22 cellular contexts compared by ENCODE assay signal in the genomic region with DNA sequence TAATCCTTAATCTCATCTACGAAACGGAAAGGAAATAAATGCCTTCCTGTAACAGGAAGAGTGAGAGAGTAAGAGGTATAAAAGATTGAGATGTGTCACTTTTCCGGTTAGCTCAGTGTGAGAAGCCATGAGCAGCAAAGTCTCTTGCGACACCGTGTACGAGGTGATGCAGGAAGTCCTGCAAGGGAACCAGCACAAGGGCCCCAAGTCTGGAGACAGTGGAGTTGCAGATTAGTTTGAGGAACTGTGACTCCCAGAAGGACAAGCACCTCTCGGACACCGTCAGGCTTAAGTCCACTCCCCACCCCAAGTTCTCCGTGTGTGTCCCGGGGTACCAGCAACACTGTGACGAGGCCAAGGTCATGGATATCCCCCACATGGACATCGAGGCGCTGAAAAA.
DNase-seq lines count a peak whose midpoint lies in the region; ATAC-seq and TF ChIP-seq lines count a peak whose summit lies in the region.
"Had no signal": no experiment of that assay in that cellular context is flagged by ENCODE, and none has a peak within 500 bp of the region (broad histone marks: within the 10 kb centered on the region; RNA-seq: fewer than 3 reads in every experiment).

No MANE protein-coding gene starts in this region.

- no peak for TF ChIP-seq EP300 in esophagus muscularis mucosa (IDR thresholded peaks at IDR 0.05)

- H3K27ac ChIP-seq in lung (ENCODE audit: low read depth in 1 of 2, low read length in 1 of 2) (no peak overlapping the region), esophagus muscularis mucosa (replicated peaks in 1 of 4) (no peak overlapping the region)
- H3K27ac ChIP-seq: BLaER1 treated with 17β-estradiol and CSF1 and Interleukin-3, amounts not matched to agents 10 nM and 100 nM; body of pancreas; gastroesophageal sphincter; parathyroid adenoma had no signal

- H3K9me3 ChIP-seq in lung (ENCODE audit: control insufficient read depth in 2 of 2, insufficient read depth in 1 of 2, low read length in 1 of 2) (no peaks in the 10 kb centered on the region), esophagus muscularis mucosa (no peaks in the 10 kb centered on the region)
- H3K9me3 ChIP-seq: body of pancreas, gastroesophageal sphincter had no signal

- no peak for TF ChIP-seq CTCF in lung (IDR thresholded peaks at IDR 0.05; ENCODE audit: control extremely low read depth, extremely low read depth)
- TF ChIP-seq CTCF in esophagus muscularis mucosa (IDR thresholded peaks at IDR 0.05) = no peak

- intact Hi-C loops in esophagus muscularis mucosa (cut with DNase I) = no loop called here

- TF ChIP-seq POLR2A in esophagus muscularis mucosa (IDR thresholded peaks at IDR 0.05; ENCODE audit: low read depth) = no peak

- H3K4me3 ChIP-seq in lung = no peak overlapping the region
- no peak overlapping the region for H3K4me3 ChIP-seq in esophagus muscularis mucosa
- H3K4me3 ChIP-seq: BLaER1 treated with 17β-estradiol and CSF1 and Interleukin-3, amounts not matched to agents 10 nM and 100 nM; body of pancreas; gastroesophageal sphincter had no signal

- DNase-seq in AML-193 (lab: John Stamatoyannopoulos, UW) = peak; percentile 73 to 75
- peak; percentile 23 for DNase-seq in M059J (ENCODE audit: low read depth)
- DNase-seq in SKM-1 treated with dmso at 0.1 percent for 144 hours (lab: John Stamatoyannopoulos, UW; ENCODE audit: unreplicated experiment) = peak; percentile 85
- peak; percentile 44 for DNase-seq in lung (ENCODE audit: low spot score)
- no peak for DNase-seq in NCI-H345 treated with DMSO at 0.1 percent for 48 hours (lab: John Stamatoyannopoulos, UW; ENCODE audit: unreplicated experiment)
- DNase-seq in HPDE6-E6E7 (ENCODE audit: extremely low spot score) = no peak
- no peak for DNase-seq in islet precursor cell
- no peak for DNase-seq in esophagus muscularis mucosa (ENCODE audit: extremely low spot score)
- DNase-seq: activated effector memory CD4-positive, alpha-beta T cell treated with Interleukin-2 at 50 U/mL for 16 hours; effector CD8-positive, alpha-beta T cell; EL; MM.1S; naive thymus-derived CD8-positive, alpha-beta T cell; NCI-H1694 treated with DMSO at 0.1 percent for 48 hours; NCI-H748 treated with DMSO at 0.1 percent for 48 hours; stimulated activated CD4-positive, alpha-beta T cell treated with anti-CD3 and anti-CD28 coated beads, Interleukin-15, amount 100 ng/mL, for 24 hours; stimulated activated CD8-positive, alpha-beta memory T cell treated with anti-CD3 and anti-CD28 coated beads, Interleukin-4, amount 100 ng/mL, for 48 hours had no signal

- ATAC-seq in lung (ENCODE audit: insufficient read depth, low FRiP score) = peak; percentile 62
- ATAC-seq: body of pancreas; gastroesophageal sphincter; naive thymus-derived CD8-positive, alpha-beta T cell; sciatic nerve had no signal

- 39 to 65% methylated on average over 13 of the region's 13 CpGs for WGBS in lung, 2 donors
- 83% methylated on average over 13 of the region's 13 CpGs for WGBS in esophagus muscularis mucosa

- H3K27me3 ChIP-seq in lung (ENCODE audit: control insufficient read depth, insufficient read depth) (no peaks in the 10 kb centered on the region), esophagus muscularis mucosa (no peaks in the 10 kb centered on the region)
- H3K27me3 ChIP-seq: BLaER1 treated with 17β-estradiol and CSF1 and Interleukin-3, amounts not matched to agents 10 nM and 100 nM; body of pancreas; gastroesophageal sphincter had no signal

- H3K36me3 ChIP-seq in lung (ENCODE audit: control insufficient read depth in 2 of 2, insufficient read depth in 2 of 2, low read length in 2 of 2) = no peaks in the 10 kb centered on the region
- H3K36me3 ChIP-seq in esophagus muscularis mucosa = no peaks in the 10 kb centered on the region
- H3K36me3 ChIP-seq: BLaER1 treated with 17β-estradiol and CSF1 and Interleukin-3, amounts not matched to agents 10 nM and 100 nM; gastroesophageal sphincter had no signal

- H3K4me1 ChIP-seq in lung (ENCODE audit: control insufficient read depth in 2 of 2, insufficient read depth in 2 of 2, low read length in 2 of 2) = no peaks in the 10 kb centered on the region
- no peaks in the 10 kb centered on the region for H3K4me1 ChIP-seq in esophagus muscularis mucosa
- H3K4me1 ChIP-seq: body of pancreas, gastroesophageal sphincter, parathyroid adenoma had no signal

Comparison
In these comparisons a context has a peak if more than half of its experiments do, and no peak if none do; other contexts are left out.
1. DNase-seq: peak in AML-193 (2 of 2), M059J (single experiment), SKM-1 treated with dmso at 0.1 percent for 144 hours (single experiment) and lung (single experiment); none in NCI-H345 treated with DMSO at 0.1 percent for 48 hours (single experiment), HPDE6-E6E7 (single experiment), islet precursor cell (single experiment) and esophagus muscularis mucosa (single experiment).